In the genomic region with DNA sequence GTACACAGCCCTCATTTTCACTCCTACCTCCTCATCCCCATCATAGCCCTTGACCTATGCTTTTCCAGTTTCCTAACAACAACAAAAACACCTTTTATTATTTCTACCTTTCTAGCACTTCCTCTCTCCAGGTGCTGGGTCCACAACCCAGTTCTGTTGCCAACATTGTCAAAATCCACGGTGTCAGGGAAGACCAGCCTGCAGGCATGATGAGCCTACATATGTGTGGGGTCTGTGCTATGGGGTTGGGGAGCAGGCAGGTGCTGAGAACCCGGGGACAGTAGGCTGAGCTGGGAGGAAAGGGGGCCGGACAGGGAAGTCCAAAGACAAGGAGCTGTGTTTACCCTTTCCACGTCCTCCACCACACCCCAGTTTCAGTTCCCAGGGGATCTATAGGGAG, we compare ENCODE assay signal across 1 cellular context.
TF ChIP-seq lines count a peak whose summit lies in the region.

No MANE protein-coding gene starts in this region.

TF ChIP-seq in HepG2, 621 proteins besides CTCF, POLR2A, EP300 and RAD21:
- TF ChIP-seq NCOA2 (CRISPR knock-in tag; IDR thresholded peaks at IDR 0.05) (no peak), BORCS8-MEF2B (CRISPR knock-in tag; IDR thresholded peaks at IDR 0.05) (0 out of 2 replicates have a peak, but pooled peaks have one; percentile 2), SRF (IDR thresholded peaks at IDR 0.05; ENCODE audit: low read depth, low read length) (no peak), ZNF776 (CRISPR knock-in tag; IDR thresholded peaks at IDR 0.05) (no peak), TFE3 (CRISPR knock-in tag; IDR thresholded peaks at IDR 0.05) (no peak), KAT8 (CRISPR knock-in tag; IDR thresholded peaks at IDR 0.05) (no peak), ZSCAN12 (CRISPR knock-in tag; IDR thresholded peaks at IDR 0.05) (no peak), ZNF605 (CRISPR knock-in tag; IDR thresholded peaks at IDR 0.05) (peak; percentile 46; the same call in 1 of the 2 replicates), ZNF747 (CRISPR knock-in tag; IDR thresholded peaks at IDR 0.05; ENCODE audit: borderline replicate concordance) (0 out of 2 replicates have a peak, but pooled peaks have one; percentile 35), MATR3 (CRISPR knock-in tag; IDR thresholded peaks at IDR 0.05) (no peak), ZNF432 (CRISPR knock-in tag; IDR thresholded peaks at IDR 0.05; ENCODE audit: borderline replicate concordance) (no peak), FOXK2 (IDR thresholded peaks at IDR 0.05) (no peak), ZNF160 (CRISPR knock-in tag; IDR thresholded peaks at IDR 0.05) (no peak), EHMT2 (IDR thresholded peaks at IDR 0.05; ENCODE audit: borderline replicate concordance, low read depth, low read length) (no peak), NFE2L2 (IDR thresholded peaks at IDR 0.05; ENCODE audit: low read length) (no peak), NR2C2 (CRISPR knock-in tag; IDR thresholded peaks at IDR 0.05; ENCODE audit: borderline replicate concordance) (no peak), ZNF878 (CRISPR knock-in tag; IDR thresholded peaks at IDR 0.05) (no peak; the same call in 1 of the 2 replicates), ZFX (CRISPR knock-in tag; IDR thresholded peaks at IDR 0.05; ENCODE audit: low read depth) (no peak), FIP1L1 (IDR thresholded peaks at IDR 0.05; ENCODE audit: borderline replicate concordance, insufficient read depth, low read depth, low read length) (no peak), SIN3B (IDR thresholded peaks at IDR 0.05; ENCODE audit: low read length) (no peak), KDM2A (CRISPR knock-in tag; IDR thresholded peaks at IDR 0.05; ENCODE audit: borderline replicate concordance, low read depth) (no peak), MTA1 (CRISPR knock-in tag; IDR thresholded peaks at IDR 0.05; ENCODE audit: borderline replicate concordance) (0 out of 2 replicates have a peak, but pooled peaks have one; percentile 3), ZC3H13 (CRISPR knock-in tag; IDR thresholded peaks at IDR 0.05) (peak; percentile 82)
- TF ChIP-seq, protein P1, sequence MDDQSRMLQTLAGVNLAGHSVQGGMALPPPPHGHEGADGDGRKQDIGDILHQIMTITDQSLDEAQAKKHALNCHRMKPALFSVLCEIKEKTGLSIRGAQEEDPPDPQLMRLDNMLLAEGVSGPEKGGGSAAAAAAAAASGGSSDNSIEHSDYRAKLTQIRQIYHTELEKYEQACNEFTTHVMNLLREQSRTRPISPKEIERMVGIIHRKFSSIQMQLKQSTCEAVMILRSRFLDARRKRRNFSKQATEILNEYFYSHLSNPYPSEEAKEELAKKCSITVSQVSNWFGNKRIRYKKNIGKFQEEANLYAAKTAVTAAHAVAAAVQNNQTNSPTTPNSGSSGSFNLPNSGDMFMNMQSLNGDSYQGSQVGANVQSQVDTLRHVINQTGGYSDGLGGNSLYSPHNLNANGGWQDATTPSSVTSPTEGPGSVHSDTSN (CRISPR knock-in tag; IDR thresholded peaks at IDR 0.05; ENCODE audit: borderline replicate concordance), result no peak
- TF ChIP-seq, protein P2, sequence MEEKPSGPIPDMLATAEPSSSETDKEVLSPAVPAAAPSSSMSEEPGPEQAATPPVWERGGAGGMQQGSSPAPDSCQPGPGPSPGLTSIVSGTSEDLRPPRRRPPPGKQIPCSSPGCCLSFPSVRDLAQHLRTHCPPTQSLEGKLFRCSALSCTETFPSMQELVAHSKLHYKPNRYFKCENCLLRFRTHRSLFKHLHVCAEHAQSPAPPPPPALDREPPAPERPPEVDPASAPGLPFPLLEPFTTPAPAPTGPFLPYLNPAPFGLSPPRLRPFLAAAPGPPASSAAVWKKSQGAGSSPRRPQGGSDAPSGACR (CRISPR knock-in tag; IDR thresholded peaks at IDR 0.05), result no peak
